In genomic region chr11:68928108-68928429, GRCh38 we compare ENCODE assay signal across 23 cellular contexts. TPM values are rescaled to one million over a fixed set of nuclear protein-coding genes. Genes with fewer than 3 reads are reported as not detected.
A peak's percentile ranks its signal among the peaks of the same experiment; 100 is the strongest.
DNase-seq lines count a peak whose midpoint lies in the region; ATAC-seq and TF ChIP-seq lines count a peak whose summit lies in the region.
"Had no signal": no experiment of that assay in that cellular context is flagged by ENCODE, and none has a peak within 500 bp of the region (broad histone marks: within the 10 kb centered on the region; RNA-seq: fewer than 3 reads in every experiment).

No MANE protein-coding gene starts in this region.

- H3K27ac ChIP-seq in heart right ventricle = peak overlapping the region in 9 of 10 donors; percentile 28 to 82 (median 49)
- H3K27ac ChIP-seq in upper lobe of right lung = no peak overlapping the region
- H3K27ac ChIP-seq: neural progenitor cell, psoas muscle had no signal

- ATAC-seq in heart right ventricle = peak in 7 of 8 donors; percentile 7 to 73 (median 35)
- no peak for ATAC-seq in left cardiac atrium
- peak; percentile 56 for ATAC-seq in upper lobe of right lung
- no peak for ATAC-seq in GM18873 (IDR thresholded peaks at IDR 0.05; ENCODE audit: low FRiP score, unreplicated experiment)
- no peak for ATAC-seq in GM19463 (IDR thresholded peaks at IDR 0.05; ENCODE audit: unreplicated experiment)
- ATAC-seq: PC-3; stimulated activated naive CD8-positive, alpha-beta T cell treated with anti-CD3 and anti-CD28 coated beads, Interleukin-15, Interleukin-2, amounts not matched to agents 100 U/mL and 50 U/mL, for 24 hours had no signal

- H3K4me1 ChIP-seq in heart right ventricle (peaks cover 13 to 40% (median 30%) of the 10 kb centered on the region in 9 donors), upper lobe of right lung (no peaks in the 10 kb centered on the region)
- H3K4me1 ChIP-seq: neural progenitor cell had no signal

- H3K9me3 ChIP-seq in heart right ventricle = peaks cover 0 to 29% (median 13%) of the 10 kb centered on the region in 11 donors
- peaks cover 11% of the 10 kb centered on the region for H3K9me3 ChIP-seq in upper lobe of right lung

- H3K36me3 ChIP-seq in heart right ventricle (peaks cover 0 to 89% (median 50%) of the 10 kb centered on the region in 9 donors), upper lobe of right lung (peaks cover 58% of the 10 kb centered on the region)

- peak overlapping the region; percentile 60 for H3K4me3 Mint-ChIP-seq in dendritic cell treated with granulocyte-macrophage colony-stimulating factor and Interleukin-4, amounts not matched to agents 40 ng/mL and 50 ng/mL, for 4 days
- H3K4me3 Mint-ChIP-seq in nephron progenitor cell = no peak overlapping the region
- H3K4me3 Mint-ChIP-seq: activated CD4-positive, alpha-beta T cell treated with anti-CD3 and anti-CD28 coated beads, Interleukin-2, amount 10 ng/mL, durations not matched to agents 7 days and 5 days; activated naive CD8-positive, alpha-beta T cell treated with anti-CD3 and anti-CD28 coated beads, Interleukin-2, amount 10 ng/mL, durations not matched to agents 7 days and 5 days; neural progenitor cell; type B pancreatic cell had no signal

- peak overlapping the region; percentile 92 for H3K27ac Mint-ChIP-seq in dendritic cell treated with granulocyte-macrophage colony-stimulating factor and Interleukin-4, amounts not matched to agents 40 ng/mL and 50 ng/mL, for 4 days
- H3K27ac Mint-ChIP-seq in nephron progenitor cell = peak overlapping the region; percentile 68
- H3K27ac Mint-ChIP-seq: activated naive CD8-positive, alpha-beta T cell treated with anti-CD3 and anti-CD28 coated beads, Interleukin-2, amount 10 ng/mL, durations not matched to agents 7 days and 5 days; neural progenitor cell; type B pancreatic cell had no signal

- peaks cover 42% of the 10 kb centered on the region for H3K4me1 Mint-ChIP-seq in dendritic cell treated with granulocyte-macrophage colony-stimulating factor and Interleukin-4, amounts not matched to agents 40 ng/mL and 50 ng/mL, for 4 days (ENCODE audit: low read depth)
- no peaks in the 10 kb centered on the region for H3K4me1 Mint-ChIP-seq in nephron progenitor cell
- H3K4me1 Mint-ChIP-seq: activated CD4-positive, alpha-beta T cell treated with anti-CD3 and anti-CD28 coated beads, Interleukin-2, amount 10 ng/mL, durations not matched to agents 7 days and 5 days; neural progenitor cell had no signal

- H3K36me3 Mint-ChIP-seq in dendritic cell treated with granulocyte-macrophage colony-stimulating factor and Interleukin-4, amounts not matched to agents 40 ng/mL and 50 ng/mL, for 4 days (ENCODE audit: low read depth) = peaks cover 84% of the 10 kb centered on the region
- peaks cover 79% of the 10 kb centered on the region for H3K36me3 Mint-ChIP-seq in nephron progenitor cell (ENCODE audit: low read depth)

- intact Hi-C loops in heart right ventricle (cut with DNase I) (loop anchor here in 8 of 10 donors (5.0 to 10.0 kb wide), 3 partner anchors 114 to 157 kb away; partner anchors contain the start of gene TPCN2 (in 6 of the 8)), left cardiac atrium (cut with DNase I) (no loop called here), upper lobe of right lung (cut with DNase I) (no loop called here)
- intact Hi-C loops in dendritic cell treated with granulocyte-macrophage colony-stimulating factor and Interleukin-4, amounts not matched to agents 40 ng/mL and 50 ng/mL, for 4 days (cut with micrococcal nuclease) = loop anchor here (5.0 kb wide), 1 partner anchor 119 kb away; the partner anchor contains the start of gene TPCN2

- no peak for DNase-seq in heart right ventricle
- no peak for DNase-seq in left cardiac atrium
- no peak for DNase-seq in nephron progenitor cell
- DNase-seq in upper lobe of right lung = no peak
- DNase-seq in T-helper 9 cell = no peak
- DNase-seq: activated CD4-positive, alpha-beta T cell treated with anti-CD3 and anti-CD28 coated beads, Interleukin-2, amount 10 ng/mL, durations not matched to agents 7 days and 5 days; activated CD8-positive, alpha-beta memory T cell treated with anti-CD3 and anti-CD28 coated beads, Interleukin-2, amount 50 U/mL, for 4 hours; activated naive CD8-positive, alpha-beta T cell treated with anti-CD3 and anti-CD28 coated beads, Interleukin-2, amount 10 ng/mL, durations not matched to agents 7 days and 5 days; GOT3; NCI-H1105; PC-3; psoas muscle; SIG-M5; stimulated activated CD4-positive, alpha-beta T cell treated with anti-CD3 and anti-CD28 coated beads, Interleukin-4, amount 100 ng/mL, for 24 hours; stimulated activated naive CD8-positive, alpha-beta T cell treated with anti-CD3 and anti-CD28 coated beads, Interleukin-15, Interleukin-2, amounts not matched to agents 100 U/mL and 50 U/mL, for 24 hours; T-helper 1 cell had no signal

- H3K27me3 ChIP-seq in heart right ventricle (no peaks in the 10 kb centered on the region), upper lobe of right lung (no peaks in the 10 kb centered on the region)
- H3K27me3 ChIP-seq: neural progenitor cell had no signal

- no peaks in the 10 kb centered on the region for H3K27me3 Mint-ChIP-seq in dendritic cell treated with granulocyte-macrophage colony-stimulating factor and Interleukin-4, amounts not matched to agents 40 ng/mL and 50 ng/mL, for 4 days
- no peaks in the 10 kb centered on the region for H3K27me3 Mint-ChIP-seq in nephron progenitor cell (ENCODE audit: low read depth, poor library complexity)
- H3K27me3 Mint-ChIP-seq: activated CD4-positive, alpha-beta T cell treated with anti-CD3 and anti-CD28 coated beads, Interleukin-2, amount 10 ng/mL, durations not matched to agents 7 days and 5 days; activated naive CD8-positive, alpha-beta T cell treated with anti-CD3 and anti-CD28 coated beads, Interleukin-2, amount 10 ng/mL, durations not matched to agents 7 days and 5 days; type B pancreatic cell had no signal

- peaks cover 13% of the 10 kb centered on the region for H3K9me3 Mint-ChIP-seq in dendritic cell treated with granulocyte-macrophage colony-stimulating factor and Interleukin-4, amounts not matched to agents 40 ng/mL and 50 ng/mL, for 4 days
- H3K9me3 Mint-ChIP-seq in nephron progenitor cell = peaks cover 44% of the 10 kb centered on the region

- H3K4me3 ChIP-seq in heart right ventricle (no peak overlapping the region), upper lobe of right lung (no peak overlapping the region)
- H3K4me3 ChIP-seq: neural progenitor cell, psoas muscle had no signal

- TF ChIP-seq CTCF in heart right ventricle (IDR thresholded peaks at IDR 0.05) (no peak), nephron progenitor cell (IDR thresholded peaks at IDR 0.05) (no peak), upper lobe of right lung (IDR thresholded peaks at IDR 0.05) (no peak)

RNA-seq across cellular contexts. Expression of gene IGHMBP2, which starts 24.4 kb away (rescaled TPM):
- total RNA-seq in heart right ventricle = 10 to 100 TPM in 8 of 10 donors, 1 to 10 TPM in 2; 9.0 to 17.7 (median 12.1) TPM
- polyA plus RNA-seq in heart right ventricle = 10 to 100 TPM in 1 of 2 donors, 1 to 10 TPM in 1; 9.1 to 24.3 TPM
- total RNA-seq in left cardiac atrium = 1 to 10 TPM; 8.2 to 9.0 TPM
- 20.3 TPM for total RNA-seq in upper lobe of right lung

RNA-seq across cellular contexts. Expression of gene MRPL21, which starts 24.4 kb away (rescaled TPM):
- total RNA-seq in heart right ventricle = 100 to 1,000 TPM in 4 of 10 donors, 10 to 100 TPM in 6; 63.2 to 138 (median 96.7) TPM
- polyA plus RNA-seq in heart right ventricle = 100 to 1,000 TPM; 139 to 186 TPM
- total RNA-seq in left cardiac atrium = 10 to 100 TPM; 76.0 to 89.7 TPM
- 36.3 TPM for total RNA-seq in upper lobe of right lung

RNA-seq across cellular contexts. Expression of gene MRGPRD, which starts 52.7 kb away (rescaled TPM):
- total RNA-seq in heart right ventricle (not detected), left cardiac atrium (not detected), upper lobe of right lung (not detected)
- not detected for polyA plus RNA-seq in heart right ventricle
- total RNA-seq: A673; activated CD4-positive, alpha-beta T cell treated with anti-CD3 and anti-CD28 coated beads, Interleukin-2, amount 10 ng/mL, durations not matched to agents 7 days and 5 days; activated naive CD8-positive, alpha-beta T cell treated with anti-CD3 and anti-CD28 coated beads, Interleukin-2, amount 10 ng/mL, durations not matched to agents 7 days and 5 days; fibroblast of lung; PC-3; psoas muscle had no signal
- polyA plus RNA-seq: fibroblast of lung, psoas muscle had no signal

Comparison
In these comparisons a context has a peak if more than half of its experiments do, and no peak if none do; other contexts are left out.
1. ATAC-seq: peak in heart right ventricle (7 of 8) and upper lobe of right lung (single experiment); none in left cardiac atrium (0 of 2), GM18873 (single experiment) and GM19463 (single experiment).
2. intact Hi-C loops: an anchor here in heart right ventricle (5.0 to 10.0 kb wide) and dendritic cell treated with granulocyte-macrophage colony-stimulating factor and Interleukin-4, amounts not matched to agents 40 ng/mL and 50 ng/mL, for 4 days (5.0 kb wide); none called in left cardiac atrium and upper lobe of right lung.